1 cellular context compared by ENCODE assay signal in genomic region chr6:27687154-27688013, GRCh38.
TF ChIP-seq lines count a peak whose summit lies in the region.

No MANE protein-coding gene starts in this region.

TF ChIP-seq in HepG2, 621 proteins besides CTCF, POLR2A, EP300 and RAD21 (continued from another document and continues in another):
- TF ChIP-seq ZBTB7B (CRISPR knock-in tag; IDR thresholded peaks at IDR 0.05) (peak; percentile 31; the same call in 1 of the 2 replicates), FOXC1 (CRISPR knock-in tag; IDR thresholded peaks at IDR 0.05; ENCODE audit: borderline replicate concordance) (no peak), ZNF513 (CRISPR knock-in tag; conservative IDR thresholded peaks at IDR 0.05) (no peak), JARID2 (CRISPR knock-in tag; IDR thresholded peaks at IDR 0.05; ENCODE audit: insufficient replicate concordance) (no peak), TCF12 (IDR thresholded peaks at IDR 0.05) (no peak), TCF12 (CRISPR knock-in tag; IDR thresholded peaks at IDR 0.05) (no peak), BCLAF1 (IDR thresholded peaks at IDR 0.05) (no peak), E2F5 (CRISPR knock-in tag; conservative IDR thresholded peaks at IDR 0.05) (no peak), DRAP1 (CRISPR knock-in tag; IDR thresholded peaks at IDR 0.05) (no peak), NFIB (CRISPR knock-in tag; IDR thresholded peaks at IDR 0.05; ENCODE audit: borderline replicate concordance) (no peak), AHDC1 (CRISPR knock-in tag; IDR thresholded peaks at IDR 0.05; ENCODE audit: borderline replicate concordance) (no peak; the same call in 1 of the 2 replicates), ZNF792 (CRISPR knock-in tag; IDR thresholded peaks at IDR 0.05) (no peak), HNRNPL (IDR thresholded peaks at IDR 0.05; ENCODE audit: low read depth, low read length) (no peak), ZNF263 (CRISPR knock-in tag; IDR thresholded peaks at IDR 0.05) (0 out of 2 replicates have a peak, but pooled peaks have one; percentile 22), CERS6 (CRISPR knock-in tag; IDR thresholded peaks at IDR 0.05) (no peak), ZBTB2 (CRISPR knock-in tag; IDR thresholded peaks at IDR 0.05; ENCODE audit: low read depth) (no peak), NFYC (CRISPR knock-in tag; IDR thresholded peaks at IDR 0.05) (no peak), ZNF431 (CRISPR knock-in tag; IDR thresholded peaks at IDR 0.05; ENCODE audit: borderline replicate concordance, low read depth) (no peak), HNF1A (IDR thresholded peaks at IDR 0.05; ENCODE audit: low read depth) (no peak), HNF1A (CRISPR knock-in tag; IDR thresholded peaks at IDR 0.05; ENCODE audit: borderline replicate concordance) (no peak), SP5 (CRISPR knock-in tag; IDR thresholded peaks at IDR 0.05; ENCODE audit: borderline replicate concordance, low read depth) (no peak), ZNF770 (CRISPR knock-in tag; IDR thresholded peaks at IDR 0.05) (no peak), ZNF878 (CRISPR knock-in tag; IDR thresholded peaks at IDR 0.05) (no peak), ZNF17 (CRISPR knock-in tag; IDR thresholded peaks at IDR 0.05) (no peak), ATF4 (CRISPR knock-in tag; IDR thresholded peaks at IDR 0.05) (peak in 1 of 2 experiments; percentile 36; a peak in 1 of 4 replicates), CENPT (CRISPR knock-in tag; IDR thresholded peaks at IDR 0.05; ENCODE audit: low read depth) (no peak), YY1 (IDR thresholded peaks at IDR 0.05; ENCODE audit: insufficient read depth, insufficient replicate concordance, low read depth, low read length) (no peak), SMYD3 (CRISPR knock-in tag; IDR thresholded peaks at IDR 0.05) (no peak), ATM (IDR thresholded peaks at IDR 0.05; ENCODE audit: borderline replicate concordance) (no peak), HDAC2 (CRISPR knock-in tag; IDR thresholded peaks at IDR 0.05) (no peak), ZBTB14 (CRISPR knock-in tag; IDR thresholded peaks at IDR 0.05) (no peak), NR1H2 (CRISPR knock-in tag; IDR thresholded peaks at IDR 0.05; ENCODE audit: borderline replicate concordance, low read depth) (peak; percentile 62; the same call in 1 of the 2 replicates), CENPBD1 (CRISPR knock-in tag; IDR thresholded peaks at IDR 0.05; ENCODE audit: borderline replicate concordance, low read depth) (no peak)
